In genomic region chr18:48841381-48842258, GRCh38 we compare ENCODE assay signal across 8 cellular contexts.
A peak's percentile ranks its signal among the peaks of the same experiment; 100 is the strongest.
DNase-seq lines count a peak whose midpoint lies in the region; ATAC-seq and TF ChIP-seq lines count a peak whose summit lies in the region.

No MANE protein-coding gene starts in this region.

- POLR2A ChIA-PET in activated CD4-positive, alpha-beta memory T cell treated with anti-CD3 and anti-CD28 coated beads for 36 hours (lab: Charles Lee) = interaction anchor here (0.5 kb wide), 1 partner anchor 110 kb away, joined by 3 read pairs; no protein-coding TSS in a partner anchor

- no peaks in the 10 kb centered on the region for H3K9me3 Mint-ChIP-seq in activated CD4-positive, alpha-beta memory T cell treated with anti-CD3 and anti-CD28 coated beads for 36 hours

- intact Hi-C loops in activated CD4-positive, alpha-beta memory T cell treated with anti-CD3 and anti-CD28 coated beads for 36 hours (cut with micrococcal nuclease) = loop anchor here (1.0 kb wide), 1 partner anchor 27 kb away; no protein-coding TSS in a partner anchor

- DNase-seq in HL-60 (ENCODE audit: low read depth in 1 of 2, low spot score in 1 of 2) (peak; percentile 41 to 61), cardiac muscle cell (ENCODE audit: low read depth in 1 of 2, low spot score in 1 of 2) (peak in 1 of 2 donors; percentile 89), NCI-H1105 (lab: John Stamatoyannopoulos, UW) (no peak), NCI-H1092 (lab: John Stamatoyannopoulos, UW) (no peak), NCI-H524 treated with DMSO at 0.1 percent for 48 hours (lab: John Stamatoyannopoulos, UW) (no peak)
- DNase-seq in activated CD4-positive, alpha-beta memory T cell treated with anti-CD3 and anti-CD28 coated beads for 36 hours = no peak

- H3K4me3 ChIP-seq in HL-60 (replicated peaks; ENCODE audit: insufficient read depth, low read length) (no peak overlapping the region), cardiac muscle cell (no peak overlapping the region), skeletal muscle satellite cell (ENCODE audit: low read length) (no peak overlapping the region)

- H3K4me1 ChIP-seq in cardiac muscle cell (ENCODE audit: low read depth) = peaks cover 48% of the 10 kb centered on the region
- peaks cover 36% of the 10 kb centered on the region for H3K4me1 ChIP-seq in skeletal muscle satellite cell (ENCODE audit: control insufficient read depth, insufficient read depth, low read length)

- peak overlapping the region; percentile 12 for H3K4me2 ChIP-seq in skeletal muscle satellite cell (ENCODE audit: low read length)

- no peaks in the 10 kb centered on the region for H3K9me3 ChIP-seq in cardiac muscle cell (ENCODE audit: low read depth)
- no peaks in the 10 kb centered on the region for H3K9me3 ChIP-seq in skeletal muscle satellite cell (replicated peaks; ENCODE audit: low read length)

- no peaks in the 10 kb centered on the region for H3K27me3 ChIP-seq in HL-60 (ENCODE audit: insufficient read depth, poor library complexity, severe bottlenecking)
- no peaks in the 10 kb centered on the region for H3K27me3 ChIP-seq in cardiac muscle cell
- H3K27me3 ChIP-seq in skeletal muscle satellite cell (ENCODE audit: control insufficient read depth, insufficient read depth, low read length) = no peaks in the 10 kb centered on the region

- H3K9ac ChIP-seq in skeletal muscle satellite cell (ENCODE audit: low read depth, low read length) = no peak overlapping the region

- H3K4me3 Mint-ChIP-seq in activated CD4-positive, alpha-beta memory T cell treated with anti-CD3 and anti-CD28 coated beads for 36 hours = no peak overlapping the region

- no peaks in the 10 kb centered on the region for H3K36me3 Mint-ChIP-seq in activated CD4-positive, alpha-beta memory T cell treated with anti-CD3 and anti-CD28 coated beads for 36 hours

- H3K36me3 ChIP-seq in cardiac muscle cell (no peaks in the 10 kb centered on the region), skeletal muscle satellite cell (ENCODE audit: insufficient read depth, low read length) (no peaks in the 10 kb centered on the region)

- peak overlapping the region; percentile 65 for H3K27ac Mint-ChIP-seq in activated CD4-positive, alpha-beta memory T cell treated with anti-CD3 and anti-CD28 coated beads for 36 hours

- CTCF ChIA-PET in activated CD4-positive, alpha-beta memory T cell treated with anti-CD3 and anti-CD28 coated beads for 36 hours (lab: Charles Lee) = interaction anchor here (1.3 kb wide), 1 partner anchor 65 kb away, joined by 4 read pairs; no protein-coding TSS in a partner anchor

- no peak overlapping the region for H3K27ac ChIP-seq in HL-60 (replicated peaks)
- peak overlapping the region; percentile 87 for H3K27ac ChIP-seq in cardiac muscle cell

- ATAC-seq in HG02852 (IDR thresholded peaks at IDR 0.05; ENCODE audit: unreplicated experiment) = no peak

- no peaks in the 10 kb centered on the region for H3K27me3 Mint-ChIP-seq in activated CD4-positive, alpha-beta memory T cell treated with anti-CD3 and anti-CD28 coated beads for 36 hours

- no peak for TF ChIP-seq CTCF in HL-60 (IDR thresholded peaks at IDR 0.05; ENCODE audit: insufficient read depth, low read length)
- no peak for TF ChIP-seq CTCF in cardiac muscle cell (IDR thresholded peaks at IDR 0.05; ENCODE audit: low read depth, low read length)

- H3K4me1 Mint-ChIP-seq in activated CD4-positive, alpha-beta memory T cell treated with anti-CD3 and anti-CD28 coated beads for 36 hours (ENCODE audit: low read depth) = peaks cover 70% of the 10 kb centered on the region

Comparison
In these comparisons a context has a peak if more than half of its experiments do, and no peak if none do; other contexts are left out.
1. DNase-seq: peak in HL-60 (2 of 2); none in activated CD4-positive, alpha-beta memory T cell treated with anti-CD3 and anti-CD28 coated beads for 36 hours (single experiment), NCI-H1105 (single experiment), NCI-H1092 (single experiment) and NCI-H524 treated with DMSO at 0.1 percent for 48 hours (single experiment).